Comparison of ENCODE assay signal across 18 cellular contexts in genomic region chr11:67260406-67260805, GRCh38. TPM values are rescaled to one million over a fixed set of nuclear protein-coding genes. Genes with fewer than 3 reads are reported as not detected.
A peak's percentile ranks its signal among the peaks of the same experiment; 100 is the strongest.
DNase-seq lines count a peak whose midpoint lies in the region; ATAC-seq and TF ChIP-seq lines count a peak whose summit lies in the region.
"Had no signal": no experiment of that assay in that cellular context is flagged by ENCODE, and none has a peak within 500 bp of the region (broad histone marks: within the 10 kb centered on the region; RNA-seq: fewer than 3 reads in every experiment).

No MANE protein-coding gene starts in this region.

- POLR2A ChIA-PET in activated CD4-positive, alpha-beta T cell treated with anti-CD3 and anti-CD28 coated beads, Interleukin-2, amount 10 ng/mL, durations not matched to agents 7 days and 5 days (lab: Charles Lee): no interaction called here
- POLR2A ChIA-PET in activated naive CD8-positive, alpha-beta T cell treated with anti-CD3 and anti-CD28 coated beads, Interleukin-2, amount 10 ng/mL, durations not matched to agents 7 days and 5 days (lab: Charles Lee): no interaction called here

- intact Hi-C loops in Calu3 (cut with micrococcal nuclease; ENCODE audit: unreplicated experiment): loop anchor here (10.0 kb wide), 1 partner anchor 124 kb away; no protein-coding TSS in a partner anchor

- TF ChIP-seq CTCF in Calu3 (IDR thresholded peaks at IDR 0.05; ENCODE audit: unreplicated experiment): no peak
- TF ChIP-seq CTCF in nephron progenitor cell (IDR thresholded peaks at IDR 0.05): no peak

- no peak for DNase-seq in activated CD4-positive, alpha-beta T cell treated with anti-CD3 and anti-CD28 coated beads, Interleukin-2, amount 10 ng/mL, durations not matched to agents 7 days and 5 days
- no peak for DNase-seq in activated CD4-positive, alpha-beta T cell treated with anti-CD3 and anti-CD28 coated beads, Interleukin-2, amount 50 U/mL, for 1 hour
- no peak for DNase-seq in Calu3
- DNase-seq in activated naive CD8-positive, alpha-beta T cell treated with anti-CD3 and anti-CD28 coated beads, Interleukin-2, amount 10 ng/mL, durations not matched to agents 7 days and 5 days: peak; percentile 14
- DNase-seq in nephron progenitor cell: no peak
- DNase-seq in dedifferentiated amniotic fluid mesenchymal stem cell (ENCODE audit: extremely low spot score): no peak
- DNase-seq: activated naive CD4-positive, alpha-beta T cell; effector CD8-positive, alpha-beta T cell; hypothalamus; Kasumi-1; NCI-H1694 treated with DMSO at 0.1 percent for 48 hours; NCI-H526 treated with DMSO at 0.1 percent for 48 hours; stimulated activated CD4-positive, alpha-beta T cell treated with anti-CD3 and anti-CD28 coated beads, Interleukin-4, amount 100 ng/mL, for 24 hours; stomach; transverse colon had no signal

- H3K9me3 Mint-ChIP-seq in activated CD4-positive, alpha-beta T cell treated with anti-CD3 and anti-CD28 coated beads, Interleukin-2, amount 10 ng/mL, durations not matched to agents 7 days and 5 days: no peaks in the 10 kb centered on the region
- H3K9me3 Mint-ChIP-seq in Calu3 (ENCODE audit: low read depth, unreplicated experiment) (no peaks in the 10 kb centered on the region), nephron progenitor cell (no peaks in the 10 kb centered on the region)
- no peaks in the 10 kb centered on the region for H3K9me3 Mint-ChIP-seq in activated naive CD8-positive, alpha-beta T cell treated with anti-CD3 and anti-CD28 coated beads, Interleukin-2, amount 10 ng/mL, durations not matched to agents 7 days and 5 days

- CTCF ChIA-PET in activated CD4-positive, alpha-beta T cell treated with anti-CD3 and anti-CD28 coated beads, Interleukin-2, amount 10 ng/mL, durations not matched to agents 7 days and 5 days (lab: Charles Lee): no interaction called here
- CTCF ChIA-PET in Calu3 (lab: Charles Lee): no interaction called here

- no peak for ATAC-seq in activated naive CD8-positive, alpha-beta T cell treated with anti-CD3 and anti-CD28 coated beads, Interleukin-2, amount 10 ng/mL, durations not matched to agents 7 days and 5 days (ENCODE audit: low read depth)
- ATAC-seq in GM19452 (IDR thresholded peaks at IDR 0.05; ENCODE audit: unreplicated experiment) (no peak), GM21619 (IDR thresholded peaks at IDR 0.05; ENCODE audit: unreplicated experiment) (no peak)
- ATAC-seq: activated CD4-positive, CD25-positive, alpha-beta regulatory T cell treated with anti-CD3 and anti-CD28 coated beads, Interleukin-2, amount 50 U/mL, for 24 hours had no signal

- BruUV-seq in Calu3 (replicated peaks; lab: Mats Ljungman, UMichigan): no TSS peak

- H3K4me3 Mint-ChIP-seq in activated CD4-positive, alpha-beta T cell treated with anti-CD3 and anti-CD28 coated beads, Interleukin-2, amount 10 ng/mL, durations not matched to agents 7 days and 5 days: peak overlapping the region; percentile 29
- H3K4me3 Mint-ChIP-seq in Calu3 (ENCODE audit: low read depth, unreplicated experiment) (no peak overlapping the region), nephron progenitor cell (peak overlapping the region; percentile 54)
- no peak overlapping the region for H3K4me3 Mint-ChIP-seq in activated naive CD8-positive, alpha-beta T cell treated with anti-CD3 and anti-CD28 coated beads, Interleukin-2, amount 10 ng/mL, durations not matched to agents 7 days and 5 days

- no peaks in the 10 kb centered on the region for H3K27me3 Mint-ChIP-seq in activated CD4-positive, alpha-beta T cell treated with anti-CD3 and anti-CD28 coated beads, Interleukin-2, amount 10 ng/mL, durations not matched to agents 7 days and 5 days
- H3K27me3 Mint-ChIP-seq in Calu3 (ENCODE audit: unreplicated experiment): no peaks in the 10 kb centered on the region
- H3K27me3 Mint-ChIP-seq in activated naive CD8-positive, alpha-beta T cell treated with anti-CD3 and anti-CD28 coated beads, Interleukin-2, amount 10 ng/mL, durations not matched to agents 7 days and 5 days: no peaks in the 10 kb centered on the region
- peaks cover 13% of the 10 kb centered on the region for H3K27me3 Mint-ChIP-seq in nephron progenitor cell (ENCODE audit: low read depth, poor library complexity)

- peaks cover 46% of the 10 kb centered on the region for H3K4me1 Mint-ChIP-seq in activated CD4-positive, alpha-beta T cell treated with anti-CD3 and anti-CD28 coated beads, Interleukin-2, amount 10 ng/mL, durations not matched to agents 7 days and 5 days
- H3K4me1 Mint-ChIP-seq in Calu3 (ENCODE audit: low read depth, unreplicated experiment) (peaks cover 19% of the 10 kb centered on the region), nephron progenitor cell (peaks cover 26% of the 10 kb centered on the region)
- H3K4me1 Mint-ChIP-seq in activated naive CD8-positive, alpha-beta T cell treated with anti-CD3 and anti-CD28 coated beads, Interleukin-2, amount 10 ng/mL, durations not matched to agents 7 days and 5 days: peaks cover 39% of the 10 kb centered on the region

- no peak overlapping the region for H3K27ac Mint-ChIP-seq in activated CD4-positive, alpha-beta T cell treated with anti-CD3 and anti-CD28 coated beads, Interleukin-2, amount 10 ng/mL, durations not matched to agents 7 days and 5 days
- peak overlapping the region; percentile 50 for H3K27ac Mint-ChIP-seq in Calu3 (ENCODE audit: unreplicated experiment)
- H3K27ac Mint-ChIP-seq in activated naive CD8-positive, alpha-beta T cell treated with anti-CD3 and anti-CD28 coated beads, Interleukin-2, amount 10 ng/mL, durations not matched to agents 7 days and 5 days: no peak overlapping the region
- H3K27ac Mint-ChIP-seq in nephron progenitor cell: peak overlapping the region; percentile 19

- H3K36me3 Mint-ChIP-seq in activated CD4-positive, alpha-beta T cell treated with anti-CD3 and anti-CD28 coated beads, Interleukin-2, amount 10 ng/mL, durations not matched to agents 7 days and 5 days (ENCODE audit: low read depth): peaks cover 18% of the 10 kb centered on the region
- H3K36me3 Mint-ChIP-seq in Calu3 (ENCODE audit: insufficient read depth, unreplicated experiment): peaks cover 32% of the 10 kb centered on the region
- peaks cover 8% of the 10 kb centered on the region for H3K36me3 Mint-ChIP-seq in activated naive CD8-positive, alpha-beta T cell treated with anti-CD3 and anti-CD28 coated beads, Interleukin-2, amount 10 ng/mL, durations not matched to agents 7 days and 5 days
- peaks cover 24% of the 10 kb centered on the region for H3K36me3 Mint-ChIP-seq in nephron progenitor cell (ENCODE audit: low read depth)

RNA-seq across cellular contexts. Expression of gene GRK2, which starts 5.9 kb away (rescaled TPM):
- total RNA-seq in activated CD4-positive, alpha-beta T cell treated with anti-CD3 and anti-CD28 coated beads, Interleukin-2, amount 10 ng/mL, durations not matched to agents 7 days and 5 days: 100 to 1,000 TPM; 306 to 324 TPM
- 69.8 and 71.3 TPM in 2 replicates for total RNA-seq in Calu3 (2022)
- 100 to 1,000 TPM; 325 to 341 TPM for total RNA-seq in activated naive CD8-positive, alpha-beta T cell treated with anti-CD3 and anti-CD28 coated beads, Interleukin-2, amount 10 ng/mL, durations not matched to agents 7 days and 5 days

RNA-seq across cellular contexts. Expression of gene ANKRD13D, which starts 28.7 kb away (rescaled TPM):
- 100 to 1,000 TPM; 135 to 194 TPM for total RNA-seq in activated CD4-positive, alpha-beta T cell treated with anti-CD3 and anti-CD28 coated beads, Interleukin-2, amount 10 ng/mL, durations not matched to agents 7 days and 5 days
- total RNA-seq in Calu3 (2022): 50.8 and 58.5 TPM in 2 replicates
- total RNA-seq in activated naive CD8-positive, alpha-beta T cell treated with anti-CD3 and anti-CD28 coated beads, Interleukin-2, amount 10 ng/mL, durations not matched to agents 7 days and 5 days: 100 to 1,000 TPM; 185 to 207 TPM

RNA-seq across cellular contexts. Expression of gene SSH3, which starts 42.9 kb away (rescaled TPM):
- 1 to 10 TPM; 8.2 to 9.6 TPM for total RNA-seq in activated CD4-positive, alpha-beta T cell treated with anti-CD3 and anti-CD28 coated beads, Interleukin-2, amount 10 ng/mL, durations not matched to agents 7 days and 5 days
- 73.0 and 84.3 TPM in 2 replicates for total RNA-seq in Calu3 (2022)
- 10 to 100 TPM; 24.6 to 27.0 TPM for total RNA-seq in activated naive CD8-positive, alpha-beta T cell treated with anti-CD3 and anti-CD28 coated beads, Interleukin-2, amount 10 ng/mL, durations not matched to agents 7 days and 5 days

Comparison
In these comparisons a context has a peak if more than half of its experiments do, and no peak if none do; other contexts are left out.
1. H3K27ac Mint-ChIP-seq: peak in Calu3 (single experiment) and nephron progenitor cell (single experiment); none in activated CD4-positive, alpha-beta T cell treated with anti-CD3 and anti-CD28 coated beads, Interleukin-2, amount 10 ng/mL, durations not matched to agents 7 days and 5 days (single experiment) and activated naive CD8-positive, alpha-beta T cell treated with anti-CD3 and anti-CD28 coated beads, Interleukin-2, amount 10 ng/mL, durations not matched to agents 7 days and 5 days (single experiment).
2. H3K4me3 Mint-ChIP-seq: peak in activated CD4-positive, alpha-beta T cell treated with anti-CD3 and anti-CD28 coated beads, Interleukin-2, amount 10 ng/mL, durations not matched to agents 7 days and 5 days (single experiment) and nephron progenitor cell (single experiment); none in Calu3 (single experiment) and activated naive CD8-positive, alpha-beta T cell treated with anti-CD3 and anti-CD28 coated beads, Interleukin-2, amount 10 ng/mL, durations not matched to agents 7 days and 5 days (single experiment).